ENCODE assay signal across 7 cellular contexts in the genomic region with DNA sequence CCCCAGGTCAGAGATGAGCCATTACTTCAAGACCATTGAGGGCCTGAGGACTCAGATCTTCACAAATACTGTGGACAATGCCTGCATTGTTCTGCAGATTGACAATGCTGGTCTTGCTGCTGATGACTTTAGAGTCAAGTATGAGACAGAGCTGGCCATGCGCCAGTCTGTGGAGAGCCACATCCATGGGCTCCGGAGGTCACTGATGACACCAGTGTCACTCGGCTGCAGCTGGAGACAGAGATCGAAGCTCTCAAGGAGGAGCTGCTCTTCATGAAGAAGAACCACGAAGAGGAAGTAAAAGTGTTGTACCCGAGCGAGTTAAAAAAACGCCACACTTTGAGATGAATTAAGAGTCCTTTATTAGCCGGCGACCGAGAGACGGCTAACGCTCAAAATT. TPM values are rescaled to one million over a fixed set of nuclear protein-coding genes. Genes with fewer than 3 reads are reported as not detected.
A peak's percentile ranks its signal among the peaks of the same experiment; 100 is the strongest.
DNase-seq lines count a peak whose midpoint lies in the region; ATAC-seq and TF ChIP-seq lines count a peak whose summit lies in the region.
"Not testable (repeated sequence)": the region's sequence is repeated elsewhere in the genome, so short reads cannot be mapped to it uniquely, and the experiment has no call there.

No MANE protein-coding gene starts in this region.

- not testable (repeated sequence) for H3K27ac ChIP-seq in mammary epithelial cell (ENCODE audit: insufficient read depth, low read depth, low read length); spleen

- not testable (repeated sequence) for H3K36me3 ChIP-seq in mammary epithelial cell (ENCODE audit: insufficient read depth, low read length); spleen

- DNase-seq in ELR (ENCODE audit: low read depth) (peak; percentile 31), NOMO-1 treated with DMSO at 0.1 percent for 48 hours (lab: John Stamatoyannopoulos, UW; ENCODE audit: unreplicated experiment) (peak; percentile 49), SW480 (ENCODE audit: low spot score) (peak; percentile 63), mammary epithelial cell (peak; percentile 44), memory B cell (ENCODE audit: low spot score in 2 of 2) (peak; percentile 22 to 25), spleen (peak; percentile 76)
- not testable (repeated sequence) for DNase-seq in activated T-cell treated with anti-CD3 and anti-CD28 coated beads, Interleukin-2, amount 50 U/mL, for 4 hours

- H3K27me3 Mint-ChIP-seq in activated T-cell treated with anti-CD3 and anti-CD28 coated beads, Interleukin-2, amount 50 U/mL, for 4 hours (ENCODE audit: low read depth); memory B cell: not testable (repeated sequence)

- not testable (repeated sequence) for H3K4me3 ChIP-seq in mammary epithelial cell (replicated peaks in 1 of 3; ENCODE audit: insufficient read depth in 1 of 3, low read depth in 2 of 3, low read length in 3 of 3); spleen

- not testable (repeated sequence) for TF ChIP-seq POLR2A in spleen (IDR thresholded peaks at IDR 0.05)

- not testable (repeated sequence) for H3K27me3 ChIP-seq in mammary epithelial cell (ENCODE audit: insufficient read depth, low read length); spleen (replicated peaks in 1 of 7)

- not testable (repeated sequence) for ATAC-seq in activated T-cell treated with anti-CD3 and anti-CD28 coated beads, Interleukin-2, amount 50 U/mL, for 4 hours; memory B cell (ENCODE audit: low read depth)

- not testable (repeated sequence) for BruUV-seq in mammary epithelial cell (replicated peaks; lab: Mats Ljungman, UMichigan)

- H3K4me3 Mint-ChIP-seq in activated T-cell treated with anti-CD3 and anti-CD28 coated beads, Interleukin-2, amount 50 U/mL, for 4 hours, result peak overlapping the region; percentile 6
- H3K4me3 Mint-ChIP-seq in memory B cell, result peak overlapping the region; percentile 79

- not testable (repeated sequence) for H3K9me3 Mint-ChIP-seq in activated T-cell treated with anti-CD3 and anti-CD28 coated beads, Interleukin-2, amount 50 U/mL, for 4 hours; memory B cell

- H3K27ac Mint-ChIP-seq in memory B cell, result peak overlapping the region; percentile 72

- H2AFZ ChIP-seq in mammary epithelial cell (ENCODE audit: low read depth, low read length), result not testable (repeated sequence)

- TF ChIP-seq CTCF in mammary epithelial cell (conservative IDR thresholded peaks at IDR 0.05 in 1 of 2, IDR thresholded peaks at IDR 0.05 in 1 of 2; ENCODE audit: extremely low read depth in 1 of 2, insufficient read depth in 1 of 2, low read depth in 1 of 2, low read length in 2 of 2); spleen (IDR thresholded peaks at IDR 0.05 in 8 of 11, conservative IDR thresholded peaks at IDR 0.05 in 3 of 11): not testable (repeated sequence)

- H3K4me1 Mint-ChIP-seq in activated T-cell treated with anti-CD3 and anti-CD28 coated beads, Interleukin-2, amount 50 U/mL, for 4 hours (ENCODE audit: low read depth), result peaks cover 48% of the 10 kb centered on the region
- H3K4me1 Mint-ChIP-seq in memory B cell, result peaks cover 36% of the 10 kb centered on the region

- H3K79me2 ChIP-seq in mammary epithelial cell (ENCODE audit: insufficient read depth, low read length), result peaks cover 26% of the 10 kb centered on the region

- peaks cover 43% of the 10 kb centered on the region for H3K4me1 ChIP-seq in mammary epithelial cell (ENCODE audit: insufficient read depth, low read length)
- H3K4me1 ChIP-seq in spleen, result peaks cover 19 to 49% (median 37%) of the 10 kb centered on the region in 6 donors

- dilution Hi-C loops in mammary epithelial cell (cut with HindIII; ENCODE audit: low sequenced_read_pairs), result not testable (repeated sequence)

- H3K9me3 ChIP-seq in mammary epithelial cell (replicated peaks; ENCODE audit: insufficient read depth, low read length); spleen: not testable (repeated sequence)

- in situ Hi-C loops in mammary epithelial cell (cut with MboI; ENCODE audit: low sequenced_read_pairs in 2 of 2), result not testable (repeated sequence)

- H3K4me2 ChIP-seq in mammary epithelial cell (ENCODE audit: insufficient read depth, low read depth, low read length), result not testable (repeated sequence)

- H3K9ac ChIP-seq in mammary epithelial cell (ENCODE audit: insufficient read depth, low read length), result not testable (repeated sequence)

- H3K36me3 Mint-ChIP-seq in activated T-cell treated with anti-CD3 and anti-CD28 coated beads, Interleukin-2, amount 50 U/mL, for 4 hours (ENCODE audit: insufficient read depth); memory B cell: not testable (repeated sequence)

- WGBS in mammary epithelial cell (ENCODE audit: low coverage, missing lambda C conversion rate), result 75% methylated on average over 6 of the region's 13 CpGs
- WGBS in spleen, 5 donors, result 39 to 54% (median 45%) methylated on average over 13 of the region's 13 CpGs

- intact Hi-C loops in mammary epithelial cell (cut with micrococcal nuclease); spleen (cut with DNase I; ENCODE audit: low total_unique reads): not testable (repeated sequence)

- CTCF ChIA-PET in mammary epithelial cell (lab: Charles Lee; ENCODE audit: low non-redundant PET), result not testable (repeated sequence)

- not testable (repeated sequence) for H4K20me1 ChIP-seq in mammary epithelial cell (ENCODE audit: insufficient read depth, low read length)

RNA-seq across cellular contexts. Expression of gene XPA, which starts 2.1 kb away (rescaled TPM):
- total RNA-seq in activated T-cell treated with anti-CD3 and anti-CD28 coated beads, Interleukin-2, amount 50 U/mL, for 4 hours, result 10 to 100 TPM; 11.3 to 12.6 (median 11.4) TPM
- total RNA-seq in mammary epithelial cell (1 to 10 TPM; 3.7 to 7.6 TPM), spleen (10 to 100 TPM; 12.6 to 24.2 (median 16.7) TPM)
- polyA plus RNA-seq in mammary epithelial cell (1.4 TPM), spleen (10 to 100 TPM; 11.4 to 18.6 (median 14.0) TPM)
- polyA minus RNA-seq in mammary epithelial cell, result not detected
